Comparison of ENCODE assay signal across 16 cellular contexts in genomic region chrX:133495464-133496391, GRCh38.
A peak's percentile ranks its signal among the peaks of the same experiment; 100 is the strongest.
DNase-seq lines count a peak whose midpoint lies in the region; ATAC-seq, FAIRE-seq and TF ChIP-seq lines count a peak whose summit lies in the region.
"Had no signal": no experiment of that assay in that cellular context is flagged by ENCODE, and none has a peak within 500 bp of the region (broad histone marks: within the 10 kb centered on the region; RNA-seq: fewer than 3 reads in every experiment).

No MANE protein-coding gene starts in this region.

- CTCF ChIA-PET in BJ (lab: Yijun Ruan, JAX): no interaction called here

- H3K27me3 Mint-ChIP-seq in brain: no peaks in the 10 kb centered on the region
- H3K27me3 Mint-ChIP-seq in activated CD4-positive, alpha-beta T cell treated with anti-CD3 and anti-CD28 coated beads, Interleukin-2, amount 10 ng/mL, durations not matched to agents 24 days and 14 days: no peaks in the 10 kb centered on the region

- no peak for FAIRE-seq in kidney (lab: Jason Lieb, UNC)
- FAIRE-seq: GM19239, TTC549 had no signal

- H3K9ac ChIP-seq in rectal smooth muscle tissue (ENCODE audit: low read length) (no peak overlapping the region), kidney (ENCODE audit: low read length in 2 of 2) (no peak overlapping the region)
- H3K9ac ChIP-seq: BLaER1 treated with 17β-estradiol and CSF1 and Interleukin-3, amounts not matched to agents 10 nM and 100 nM had no signal

- peak overlapping the region; percentile 64 to 93 (median 85) for H3K27ac Mint-ChIP-seq in brain
- no peak overlapping the region for H3K27ac Mint-ChIP-seq in activated CD4-positive, alpha-beta T cell treated with anti-CD3 and anti-CD28 coated beads, Interleukin-2, amount 10 ng/mL, durations not matched to agents 24 days and 14 days
- H3K27ac Mint-ChIP-seq: activated T-cell treated with anti-CD3 and anti-CD28 coated beads, Interleukin-2, amount 50 U/mL, for 24 hours; immature natural killer cell had no signal

- POLR2A ChIA-PET in BJ (lab: Charles Lee): no interaction called here

- intact Hi-C loops in left ventricle myocardium superior (cut with micrococcal nuclease): no loop called here
- intact Hi-C loops in activated CD4-positive, alpha-beta T cell treated with anti-CD3 and anti-CD28 coated beads, Interleukin-2, amount 10 ng/mL, durations not matched to agents 24 days and 14 days (cut with micrococcal nuclease): no loop called here
- intact Hi-C loops in kidney (cut with DNase I): no loop called here

- peak overlapping the region in 4 of 5 experiments; percentile 29 to 70 (median 46) for H3K4me3 Mint-ChIP-seq in brain
- no peak overlapping the region for H3K4me3 Mint-ChIP-seq in activated CD4-positive, alpha-beta T cell treated with anti-CD3 and anti-CD28 coated beads, Interleukin-2, amount 10 ng/mL, durations not matched to agents 24 days and 14 days
- H3K4me3 Mint-ChIP-seq: activated T-cell treated with anti-CD3 and anti-CD28 coated beads, Interleukin-2, amount 50 U/mL, for 24 hours; immature natural killer cell had no signal

- peak overlapping the region; percentile 74 for H3K27ac ChIP-seq in rectal smooth muscle tissue (ENCODE audit: low read depth, low read length)
- H3K27ac ChIP-seq in kidney (ENCODE audit: low read depth in 2 of 2, low read length in 2 of 2): peak overlapping the region in 1 of 2 donors; percentile 50
- H3K27ac ChIP-seq: BLaER1 treated with 17β-estradiol and CSF1 and Interleukin-3, amounts not matched to agents 10 nM and 100 nM; right lobe of liver had no signal

- H3K4me1 ChIP-seq in rectal smooth muscle tissue (ENCODE audit: control insufficient read depth, insufficient read depth, low read length): peaks cover 3% of the 10 kb centered on the region
- H3K4me1 ChIP-seq in kidney (ENCODE audit: control insufficient read depth in 1 of 2, insufficient read depth in 1 of 2, low read depth in 1 of 2, low read length in 2 of 2): peaks cover 0 to 5% of the 10 kb centered on the region in 2 donors
- H3K4me1 ChIP-seq: BLaER1 treated with 17β-estradiol and CSF1 and Interleukin-3, amounts not matched to agents 10 nM and 100 nM; right lobe of liver had no signal

- H3K36me3 ChIP-seq in BJ (ENCODE audit: control insufficient read depth, insufficient read depth, low read length) (no peaks in the 10 kb centered on the region), rectal smooth muscle tissue (ENCODE audit: control insufficient read depth, insufficient read depth, low read length) (no peaks in the 10 kb centered on the region), kidney (ENCODE audit: control insufficient read depth in 1 of 2, insufficient read depth in 2 of 2, low read length in 2 of 2) (no peaks in the 10 kb centered on the region)
- H3K36me3 ChIP-seq: BLaER1 treated with 17β-estradiol and CSF1 and Interleukin-3, amounts not matched to agents 10 nM and 100 nM; right lobe of liver had no signal

- H3K4me3 ChIP-seq in BJ (ENCODE audit: low read depth, low read length): no peak overlapping the region
- H3K4me3 ChIP-seq in rectal smooth muscle tissue (ENCODE audit: low read length): peak overlapping the region; percentile 46
- peak overlapping the region in 1 of 2 donors; percentile 13 for H3K4me3 ChIP-seq in kidney (ENCODE audit: low read length in 2 of 2)
- H3K4me3 ChIP-seq: BLaER1 treated with 17β-estradiol and CSF1 and Interleukin-3, amounts not matched to agents 10 nM and 100 nM; right lobe of liver had no signal

- DNase-seq in BJ (ENCODE audit: low read depth): peak; percentile 9
- peak; percentile 64 for DNase-seq in left ventricle myocardium superior
- DNase-seq in stimulated activated naive CD4-positive, alpha-beta T cell treated with Interleukin-2 at 50 U/mL for 16 hours (lab: John Stamatoyannopoulos, UW): no peak
- DNase-seq in activated CD4-positive, alpha-beta T cell treated with anti-CD3 and anti-CD28 coated beads, Interleukin-2, amount 10 ng/mL, durations not matched to agents 24 days and 14 days: no peak
- no peak for DNase-seq in activated CD4-positive, alpha-beta T cell treated with anti-CD3 and anti-CD28 coated beads for 4 hours
- no peak for DNase-seq in kidney
- DNase-seq: activated T-cell treated with anti-CD3 and anti-CD28 coated beads, Interleukin-2, amount 50 U/mL, for 24 hours; dermis blood vessel endothelial cell; immature natural killer cell; NCI-H1417; right lobe of liver had no signal

- H3K9me3 ChIP-seq in kidney (ENCODE audit: control insufficient read depth in 1 of 2, low read length in 2 of 2): no peaks in the 10 kb centered on the region
- H3K9me3 ChIP-seq: BLaER1 treated with 17β-estradiol and CSF1 and Interleukin-3, amounts not matched to agents 10 nM and 100 nM; right lobe of liver had no signal

- H3K36me3 Mint-ChIP-seq in brain: no peaks in the 10 kb centered on the region
- H3K36me3 Mint-ChIP-seq in activated CD4-positive, alpha-beta T cell treated with anti-CD3 and anti-CD28 coated beads, Interleukin-2, amount 10 ng/mL, durations not matched to agents 24 days and 14 days (ENCODE audit: low read depth): no peaks in the 10 kb centered on the region
- H3K36me3 Mint-ChIP-seq: immature natural killer cell had no signal

- H3K9me3 Mint-ChIP-seq in brain: peaks cover 0 to 6% (median 0%) of the 10 kb centered on the region in 5 experiments
- H3K9me3 Mint-ChIP-seq in activated CD4-positive, alpha-beta T cell treated with anti-CD3 and anti-CD28 coated beads, Interleukin-2, amount 10 ng/mL, durations not matched to agents 24 days and 14 days: no peaks in the 10 kb centered on the region
- H3K9me3 Mint-ChIP-seq: activated T-cell treated with anti-CD3 and anti-CD28 coated beads, Interleukin-2, amount 50 U/mL, for 24 hours; immature natural killer cell had no signal

- no peak for TF ChIP-seq CTCF in BJ (IDR thresholded peaks at IDR 0.05; ENCODE audit: insufficient read depth, low read depth, low read length)
- no peak for TF ChIP-seq CTCF in brain (conservative IDR thresholded peaks at IDR 0.05)
- TF ChIP-seq CTCF in kidney (IDR thresholded peaks at IDR 0.05; ENCODE audit: borderline replicate concordance, extremely low read depth, insufficient read depth): no peak

- ATAC-seq in left ventricle myocardium superior: peak; percentile 88
- ATAC-seq: right lobe of liver had no signal

- H3K27me3 ChIP-seq in BJ (ENCODE audit: control insufficient read depth, insufficient read depth, low read length) (no peaks in the 10 kb centered on the region), rectal smooth muscle tissue (ENCODE audit: control insufficient read depth, insufficient read depth, low read length) (no peaks in the 10 kb centered on the region)
- H3K27me3 ChIP-seq: right lobe of liver had no signal

- peaks cover 28% of the 10 kb centered on the region for H3K4me1 Mint-ChIP-seq in brain
- no peaks in the 10 kb centered on the region for H3K4me1 Mint-ChIP-seq in activated CD4-positive, alpha-beta T cell treated with anti-CD3 and anti-CD28 coated beads, Interleukin-2, amount 10 ng/mL, durations not matched to agents 24 days and 14 days
- H3K4me1 Mint-ChIP-seq: immature natural killer cell had no signal

Comparison
In these comparisons a context has a peak if more than half of its experiments do, and no peak if none do; other contexts are left out.
1. DNase-seq: peak in BJ (single experiment) and left ventricle myocardium superior (single experiment); none in stimulated activated naive CD4-positive, alpha-beta T cell treated with Interleukin-2 at 50 U/mL for 16 hours (single experiment), activated CD4-positive, alpha-beta T cell treated with anti-CD3 and anti-CD28 coated beads, Interleukin-2, amount 10 ng/mL, durations not matched to agents 24 days and 14 days (single experiment), activated CD4-positive, alpha-beta T cell treated with anti-CD3 and anti-CD28 coated beads for 4 hours (0 of 2) and kidney (single experiment).